In the genomic region with DNA sequence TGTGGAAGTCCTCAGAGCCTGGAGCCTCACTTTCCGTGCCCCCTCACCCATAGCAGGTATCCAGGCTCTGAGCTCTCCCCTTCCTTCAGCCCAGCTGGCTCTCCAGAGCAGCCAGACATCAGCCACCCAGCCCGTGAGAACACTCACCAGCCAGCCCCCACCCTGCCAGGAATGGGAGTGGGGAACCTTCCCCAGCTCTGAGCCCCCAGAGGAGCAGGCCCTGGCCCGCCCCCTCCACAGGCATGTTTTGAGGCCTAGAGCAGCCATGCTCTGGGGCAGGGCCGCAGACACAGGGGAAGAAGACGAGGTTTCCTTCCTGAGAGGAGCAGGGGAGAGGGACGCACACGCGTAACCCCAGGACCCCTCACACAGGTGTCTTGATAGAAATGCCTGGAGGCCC, we compare ENCODE assay signal across 15 cellular contexts.
DNase-seq lines count a peak whose midpoint lies in the region; ATAC-seq and TF ChIP-seq lines count a peak whose summit lies in the region.
"Had no signal": no experiment of that assay in that cellular context is flagged by ENCODE, and none has a peak within 500 bp of the region (broad histone marks: within the 10 kb centered on the region; RNA-seq: fewer than 3 reads in every experiment).

No MANE protein-coding gene starts in this region.

- intact Hi-C loops in cardiac septum (cut with DNase I) (loop anchor here (5.0 kb wide), 1 partner anchor 181 kb away; no protein-coding TSS in a partner anchor), upper lobe of right lung (cut with DNase I) (no loop called here)

- no peaks in the 10 kb centered on the region for H3K27me3 Mint-ChIP-seq in chondrocyte (ENCODE audit: low read depth)
- peaks cover 3% of the 10 kb centered on the region for H3K27me3 Mint-ChIP-seq in nephron (ENCODE audit: low read depth)

- H3K36me3 ChIP-seq in right atrium auricular region = no peaks in the 10 kb centered on the region
- no peaks in the 10 kb centered on the region for H3K36me3 ChIP-seq in upper lobe of right lung
- H3K36me3 ChIP-seq: HAP-1, SJSA1 had no signal

- DNase-seq in right atrium auricular region (ENCODE audit: low spot score) (no peak), cardiac septum (ENCODE audit: low spot score) (no peak), chondrocyte (ENCODE audit: low spot score) (peak; percentile 88), upper lobe of right lung (peak; percentile 54), cerebellum (ENCODE audit: low spot score) (no peak)
- DNase-seq: COR-L47, NCI-H1930, NCI-H446 treated with DMSO at 0.1 percent for 48 hours, NCI-H748 treated with DMSO at 0.1 percent for 48 hours had no signal

- H3K36me3 Mint-ChIP-seq in chondrocyte (ENCODE audit: low read depth) (no peaks in the 10 kb centered on the region), nephron (ENCODE audit: low read depth) (no peaks in the 10 kb centered on the region)

- no peak overlapping the region for H3K4me3 ChIP-seq in right atrium auricular region
- H3K4me3 ChIP-seq in upper lobe of right lung = no peak overlapping the region
- H3K4me3 ChIP-seq: HAP-1, SJSA1 had no signal

- H3K4me1 Mint-ChIP-seq in chondrocyte (ENCODE audit: low read depth) (peaks cover 84% of the 10 kb centered on the region), nephron (peaks cover 53% of the 10 kb centered on the region)

- H3K27ac ChIP-seq in right atrium auricular region (peak overlapping the region; percentile 83 to 85), upper lobe of right lung (peak overlapping the region; percentile 63)
- H3K27ac ChIP-seq: HL-60, SJSA1 had no signal

- H3K4me3 Mint-ChIP-seq in chondrocyte (ENCODE audit: unreplicated experiment) (no peak overlapping the region), nephron (no peak overlapping the region)

- H3K9me3 ChIP-seq in right atrium auricular region = no peaks in the 10 kb centered on the region
- H3K9me3 ChIP-seq in upper lobe of right lung = no peaks in the 10 kb centered on the region
- H3K9me3 ChIP-seq: HAP-1, SJSA1 had no signal

- H3K4me1 ChIP-seq in right atrium auricular region = peaks cover 0 to 85% of the 10 kb centered on the region in 2 donors
- peaks cover 9% of the 10 kb centered on the region for H3K4me1 ChIP-seq in upper lobe of right lung
- H3K4me1 ChIP-seq: HAP-1 had no signal

- TF ChIP-seq CTCF in right atrium auricular region (IDR thresholded peaks at IDR 0.05) (no peak), chondrocyte (IDR thresholded peaks at IDR 0.05) (no peak), nephron (IDR thresholded peaks at IDR 0.05; ENCODE audit: unreplicated experiment in 3 of 3) (no peak), upper lobe of right lung (IDR thresholded peaks at IDR 0.05) (no peak)

- ATAC-seq in upper lobe of right lung (no peak), GM18873 (IDR thresholded peaks at IDR 0.05; ENCODE audit: low FRiP score, unreplicated experiment) (no peak), GM19452 (IDR thresholded peaks at IDR 0.05; ENCODE audit: unreplicated experiment) (no peak)

- H3K9me3 Mint-ChIP-seq in chondrocyte (ENCODE audit: low read depth) = no peaks in the 10 kb centered on the region
- H3K9me3 Mint-ChIP-seq in nephron = no peaks in the 10 kb centered on the region

- H3K27ac Mint-ChIP-seq in chondrocyte (ENCODE audit: unreplicated experiment) = peak overlapping the region; percentile 98
- H3K27ac Mint-ChIP-seq in nephron = peak overlapping the region in 2 of 3 experiments; percentile 42 to 91

- H3K27me3 ChIP-seq in right atrium auricular region = no peaks in the 10 kb centered on the region
- no peaks in the 10 kb centered on the region for H3K27me3 ChIP-seq in upper lobe of right lung
- H3K27me3 ChIP-seq: SJSA1 had no signal

Comparison
In these comparisons a context has a peak if more than half of its experiments do, and no peak if none do; other contexts are left out.
1. DNase-seq: peak in chondrocyte (single experiment) and upper lobe of right lung (single experiment); none in right atrium auricular region (single experiment), cardiac septum (single experiment) and cerebellum (single experiment).